In the genomic region with DNA sequence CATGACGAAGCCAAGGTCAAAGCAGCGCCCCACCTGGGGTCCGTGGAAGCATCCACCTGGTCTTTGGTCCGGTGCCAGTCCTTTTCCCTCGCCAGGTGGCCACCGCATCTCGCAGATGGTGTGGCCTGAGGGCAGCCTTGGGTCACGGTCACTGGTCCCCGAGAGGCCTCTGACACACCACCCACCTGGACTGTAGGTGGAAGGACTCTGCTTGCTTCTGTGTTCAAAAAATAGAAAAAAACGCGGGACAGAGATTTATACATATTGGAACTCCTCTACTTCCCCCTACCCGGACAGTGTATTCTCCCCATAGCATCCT, we compare ENCODE assay signal across 8 cellular contexts. TPM values are rescaled to one million over a fixed set of nuclear protein-coding genes. Genes with fewer than 3 reads are reported as not detected.
DNase-seq lines count a peak whose midpoint lies in the region; ATAC-seq, FAIRE-seq and TF ChIP-seq lines count a peak whose summit lies in the region.

No MANE protein-coding gene starts in this region.

- DNase-seq in CD4-positive, alpha-beta memory T cell: no peak
- DNase-seq in RWPE1 (ENCODE audit: low spot score): no peak
- no peak for DNase-seq in right atrium auricular region (ENCODE audit: low spot score)
- DNase-seq in RCC 7860 (ENCODE audit: low spot score): no peak
- DNase-seq in NCI-H1048 (lab: John Stamatoyannopoulos, UW): no peak
- no peak for DNase-seq in ureter (ENCODE audit: low spot score)

- no peaks in the 10 kb centered on the region for H3K36me3 ChIP-seq in CD4-positive, alpha-beta memory T cell (ENCODE audit: insufficient read depth, low read length)
- H3K36me3 ChIP-seq in right atrium auricular region (no peaks in the 10 kb centered on the region), stomach smooth muscle (ENCODE audit: control insufficient read depth in 2 of 2, insufficient read depth in 2 of 2, low read length in 2 of 2) (no peaks in the 10 kb centered on the region)

- H3K4me3 Mint-ChIP-seq in CD4-positive, alpha-beta memory T cell: peak overlapping the region; percentile 94 to 99 (median 98)

- H3K4me3 ChIP-seq in CD4-positive, alpha-beta memory T cell (ENCODE audit: low read length in 2 of 2): peak overlapping the region; percentile 72
- H3K4me3 ChIP-seq in right atrium auricular region (peak overlapping the region; percentile 74 to 82), stomach smooth muscle (ENCODE audit: low read length in 2 of 2) (peak overlapping the region; percentile 83 to 91)

- intact Hi-C loops in CD4-positive, alpha-beta memory T cell (cut with micrococcal nuclease): loop anchor here (1.0 to 5.0 kb wide), 3 partner anchors 8 to 205 kb away; partner anchors contain the start of genes PSIP1 and SNAPC3

- H3K9me3 ChIP-seq in CD4-positive, alpha-beta memory T cell (ENCODE audit: control insufficient read depth in 1 of 2, low read length in 2 of 2): no peaks in the 10 kb centered on the region
- no peaks in the 10 kb centered on the region for H3K9me3 ChIP-seq in right atrium auricular region
- no peaks in the 10 kb centered on the region for H3K9me3 ChIP-seq in stomach smooth muscle (ENCODE audit: control insufficient read depth in 2 of 2, low read length in 2 of 2)

- H3K4me1 Mint-ChIP-seq in CD4-positive, alpha-beta memory T cell: peaks cover 38 to 63% (median 51%) of the 10 kb centered on the region in 4 donors

- TF ChIP-seq CTCF in RWPE1 (conservative IDR thresholded peaks at IDR 0.05; ENCODE audit: low read depth): no peak
- no peak for TF ChIP-seq CTCF in right atrium auricular region (IDR thresholded peaks at IDR 0.05)

- peak; percentile 22 for ATAC-seq in GM21786 (IDR thresholded peaks at IDR 0.05; ENCODE audit: unreplicated experiment)

- no peaks in the 10 kb centered on the region for H3K27me3 Mint-ChIP-seq in CD4-positive, alpha-beta memory T cell

- FAIRE-seq in RCC 7860 (lab: Jason Lieb, UNC): no peak

- H3K4me1 ChIP-seq in CD4-positive, alpha-beta memory T cell (ENCODE audit: insufficient read depth, low read length): peaks cover 48% of the 10 kb centered on the region
- peaks cover 0 to 13% of the 10 kb centered on the region in 2 donors for H3K4me1 ChIP-seq in right atrium auricular region
- H3K4me1 ChIP-seq in stomach smooth muscle (ENCODE audit: control insufficient read depth, insufficient read depth, low read length): peaks cover 11% of the 10 kb centered on the region

- POLR2A ChIA-PET in CD4-positive, alpha-beta memory T cell (lab: Charles Lee; ENCODE audit: partially characterized antibody): interaction anchor here (0.6 to 9.7 kb wide), 8 partner anchors 12 to 246 kb away, joined by 3 to 197 read pairs (median 4); partner anchors contain the start of genes CCDC171, PSIP1 and SNAPC3
- POLR2A ChIA-PET in RWPE1 (lab: Yijun Ruan, JAX; ENCODE audit: low non-redundant PET): no interaction called here

- peaks cover 0 to 1% (median 0%) of the 10 kb centered on the region in 8 donors for H3K9me3 Mint-ChIP-seq in CD4-positive, alpha-beta memory T cell

- peak overlapping the region; percentile 48 to 55 for H3K9ac ChIP-seq in stomach smooth muscle (ENCODE audit: low read length in 2 of 2)

- CTCF ChIA-PET in CD4-positive, alpha-beta memory T cell (lab: Charles Lee; ENCODE audit: partially characterized antibody): interaction anchor here (0.6 to 10.9 kb wide), 8 partner anchors 12 to 203 kb away, joined by 3 to 120 read pairs (median 4); partner anchors contain the start of gene PSIP1
- CTCF ChIA-PET in RWPE1 (lab: Yijun Ruan, JAX): no interaction called here

- H3K27ac Mint-ChIP-seq in CD4-positive, alpha-beta memory T cell: peak overlapping the region; percentile 74 to 97 (median 90)

- peak overlapping the region; percentile 74 for H3K27ac ChIP-seq in CD4-positive, alpha-beta memory T cell (ENCODE audit: low read depth, low read length)
- H3K27ac ChIP-seq in RWPE1: peak overlapping the region; percentile 88
- H3K27ac ChIP-seq in right atrium auricular region: peak overlapping the region; percentile 78 to 87
- H3K27ac ChIP-seq in stomach smooth muscle (ENCODE audit: low read length): no peak overlapping the region

- no peaks in the 10 kb centered on the region for H3K27me3 ChIP-seq in CD4-positive, alpha-beta memory T cell (ENCODE audit: insufficient read depth, low read length)
- H3K27me3 ChIP-seq in right atrium auricular region (no peaks in the 10 kb centered on the region), stomach smooth muscle (ENCODE audit: control insufficient read depth in 1 of 2, insufficient read depth in 2 of 2, low read length in 2 of 2) (no peaks in the 10 kb centered on the region)

- peaks cover 0 to 4% of the 10 kb centered on the region in 2 donors for H3K36me3 Mint-ChIP-seq in CD4-positive, alpha-beta memory T cell

RNA-seq across cellular contexts. Expression of gene TTC39B, which starts 0.5 kb away (rescaled TPM):
- total RNA-seq in CD4-positive, alpha-beta memory T cell: 10 to 100 TPM; 29.0 to 30.2 TPM
- polyA plus RNA-seq in CD4-positive, alpha-beta memory T cell: 10 to 100 TPM; 10.5 to 10.8 TPM
- total RNA-seq in right atrium auricular region (1 to 10 TPM; 2.0 to 2.3 TPM), ureter (18.6 TPM)
